Comparison of ENCODE assay signal across 1 cellular context in genomic region chr17:82351713-82352488, GRCh38.
TF ChIP-seq lines count a peak whose summit lies in the region.

No MANE protein-coding gene starts in this region.

TF ChIP-seq in SK-N-SH, 30 proteins besides CTCF, POLR2A, EP300 and RAD21 (continued from another document):
- no peak for TF ChIP-seq ZBTB33 (IDR thresholded peaks at IDR 0.05; ENCODE audit: borderline replicate concordance, low read depth)
- TF ChIP-seq PBX3 (IDR thresholded peaks at IDR 0.05), result no peak
- no peak for TF ChIP-seq YY1 (IDR thresholded peaks at IDR 0.05; ENCODE audit: low read depth)
- TF ChIP-seq SIN3A (IDR thresholded peaks at IDR 0.05; ENCODE audit: borderline replicate concordance, low read depth, low read length), result no peak
- no peak for TF ChIP-seq TCF12 (IDR thresholded peaks at IDR 0.05)
- TF ChIP-seq RFX5 (IDR thresholded peaks at IDR 0.05; ENCODE audit: low read length), result peak; percentile 97
- peak; percentile 99 for TF ChIP-seq SMC3 (IDR thresholded peaks at IDR 0.05; ENCODE audit: low read depth, low read length)
- TF ChIP-seq NRF1 (IDR thresholded peaks at IDR 0.05; ENCODE audit: low read depth, low read length), result peak; percentile 42; the same call in 1 of the 2 replicates
- peak; percentile 23 for TF ChIP-seq CHD2 (IDR thresholded peaks at IDR 0.05; ENCODE audit: low read length, partially characterized antibody)
- no peak for TF ChIP-seq USF2 (IDR thresholded peaks at IDR 0.05; ENCODE audit: borderline replicate concordance, low read depth, low read length)
- peak; percentile 70; the same call in 1 of the 2 replicates for TF ChIP-seq REST (IDR thresholded peaks at IDR 0.05; ENCODE audit: low read depth, low read length)
